14 cellular contexts compared by ENCODE assay signal in genomic region chr6:10384333-10384718, GRCh38. TPM values are rescaled to one million over a fixed set of nuclear protein-coding genes. Genes with fewer than 3 reads are reported as not detected.
DNase-seq lines count a peak whose midpoint lies in the region; ATAC-seq and FAIRE-seq lines count a peak whose summit lies in the region.
"Had no signal": no experiment of that assay in that cellular context is flagged by ENCODE, and none has a peak within 500 bp of the region (broad histone marks: within the 10 kb centered on the region; RNA-seq: fewer than 3 reads in every experiment).

No MANE protein-coding gene starts in this region.

- DNase-seq in stimulated activated naive CD8-positive, alpha-beta T cell treated with anti-CD3 and anti-CD28 coated beads, Interleukin-15, Interleukin-2, amounts not matched to agents 100 U/mL and 50 U/mL, for 24 hours, result no peak
- DNase-seq in activated naive CD8-positive, alpha-beta T cell treated with anti-CD3 and anti-CD28 coated beads, Interleukin-2, amount 10 ng/mL, durations not matched to agents 7 days and 5 days, result no peak
- no peak for DNase-seq in memory B cell (ENCODE audit: low spot score in 2 of 2)
- no peak for DNase-seq in GM19239 (ENCODE audit: insufficient read length, low spot score)
- no peak for DNase-seq in GM19238 (ENCODE audit: insufficient read length, low spot score)
- DNase-seq: activated CD4-positive, CD25-positive, alpha-beta regulatory T cell treated with anti-CD3 and anti-CD28 coated beads, Interleukin-2, amount 50 U/mL, for 72 hours; anterior cingulate cortex; colonic mucosa; GOT3; NCI-H146; NCI-H345; right cardiac atrium had no signal

- H3K27ac Mint-ChIP-seq in stimulated activated naive CD8-positive, alpha-beta T cell treated with anti-CD3 and anti-CD28 coated beads, Interleukin-15, Interleukin-2, amounts not matched to agents 100 ng/mL and 50 ng/mL, for 24 hours, result peak overlapping the region; percentile 37
- peak overlapping the region; percentile 29 for H3K27ac Mint-ChIP-seq in activated naive CD8-positive, alpha-beta T cell treated with anti-CD3 and anti-CD28 coated beads, Interleukin-2, amount 10 ng/mL, durations not matched to agents 7 days and 5 days
- peak overlapping the region; percentile 32 for H3K27ac Mint-ChIP-seq in memory B cell

- no peak for FAIRE-seq in GM19239 (lab: Jason Lieb, UNC)

- peaks cover 82% of the 10 kb centered on the region for H3K27me3 Mint-ChIP-seq in stimulated activated naive CD8-positive, alpha-beta T cell treated with anti-CD3 and anti-CD28 coated beads, Interleukin-15, Interleukin-2, amounts not matched to agents 100 ng/mL and 50 ng/mL, for 24 hours
- peaks cover 82% of the 10 kb centered on the region for H3K27me3 Mint-ChIP-seq in activated naive CD8-positive, alpha-beta T cell treated with anti-CD3 and anti-CD28 coated beads, Interleukin-2, amount 10 ng/mL, durations not matched to agents 7 days and 5 days
- peaks cover 36% of the 10 kb centered on the region for H3K27me3 Mint-ChIP-seq in memory B cell

- H3K4me3 Mint-ChIP-seq in stimulated activated naive CD8-positive, alpha-beta T cell treated with anti-CD3 and anti-CD28 coated beads, Interleukin-15, Interleukin-2, amounts not matched to agents 100 ng/mL and 50 ng/mL, for 24 hours, result no peak overlapping the region
- H3K4me3 Mint-ChIP-seq in activated naive CD8-positive, alpha-beta T cell treated with anti-CD3 and anti-CD28 coated beads, Interleukin-2, amount 10 ng/mL, durations not matched to agents 7 days and 5 days, result no peak overlapping the region
- H3K4me3 Mint-ChIP-seq in memory B cell, result no peak overlapping the region

- H3K9me3 Mint-ChIP-seq in stimulated activated naive CD8-positive, alpha-beta T cell treated with anti-CD3 and anti-CD28 coated beads, Interleukin-15, Interleukin-2, amounts not matched to agents 100 ng/mL and 50 ng/mL, for 24 hours, result peaks cover 12% of the 10 kb centered on the region
- H3K9me3 Mint-ChIP-seq in activated naive CD8-positive, alpha-beta T cell treated with anti-CD3 and anti-CD28 coated beads, Interleukin-2, amount 10 ng/mL, durations not matched to agents 7 days and 5 days, result peaks cover 3% of the 10 kb centered on the region
- H3K9me3 Mint-ChIP-seq in memory B cell, result peaks cover 5% of the 10 kb centered on the region

- H3K4me1 Mint-ChIP-seq in stimulated activated naive CD8-positive, alpha-beta T cell treated with anti-CD3 and anti-CD28 coated beads, Interleukin-15, Interleukin-2, amounts not matched to agents 100 ng/mL and 50 ng/mL, for 24 hours (ENCODE audit: low read depth), result peaks cover 9% of the 10 kb centered on the region
- H3K4me1 Mint-ChIP-seq in activated naive CD8-positive, alpha-beta T cell treated with anti-CD3 and anti-CD28 coated beads, Interleukin-2, amount 10 ng/mL, durations not matched to agents 7 days and 5 days, result peaks cover 2% of the 10 kb centered on the region
- peaks cover 2% of the 10 kb centered on the region for H3K4me1 Mint-ChIP-seq in memory B cell

- ATAC-seq in stimulated activated naive CD8-positive, alpha-beta T cell treated with anti-CD3 and anti-CD28 coated beads, Interleukin-15, Interleukin-2, amounts not matched to agents 100 U/mL and 50 U/mL, for 24 hours, result no peak
- ATAC-seq in activated naive CD8-positive, alpha-beta T cell treated with anti-CD3 and anti-CD28 coated beads, Interleukin-2, amount 10 ng/mL, durations not matched to agents 7 days and 5 days (ENCODE audit: low read depth), result no peak
- no peak for ATAC-seq in memory B cell (ENCODE audit: low read depth)
- no peak for ATAC-seq in HG02623 (IDR thresholded peaks at IDR 0.05; ENCODE audit: unreplicated experiment)
- ATAC-seq: right cardiac atrium had no signal

- peaks cover 18% of the 10 kb centered on the region for H3K36me3 Mint-ChIP-seq in stimulated activated naive CD8-positive, alpha-beta T cell treated with anti-CD3 and anti-CD28 coated beads, Interleukin-15, Interleukin-2, amounts not matched to agents 100 ng/mL and 50 ng/mL, for 24 hours (ENCODE audit: low read depth)
- peaks cover 2% of the 10 kb centered on the region for H3K36me3 Mint-ChIP-seq in activated naive CD8-positive, alpha-beta T cell treated with anti-CD3 and anti-CD28 coated beads, Interleukin-2, amount 10 ng/mL, durations not matched to agents 7 days and 5 days
- peaks cover 2% of the 10 kb centered on the region for H3K36me3 Mint-ChIP-seq in memory B cell

- POLR2A ChIA-PET in activated naive CD8-positive, alpha-beta T cell treated with anti-CD3 and anti-CD28 coated beads, Interleukin-2, amount 10 ng/mL, durations not matched to agents 7 days and 5 days (lab: Charles Lee), result no interaction called here

RNA-seq across cellular contexts. Expression of gene TFAP2A, which starts 30.5 kb away (rescaled TPM):
- not detected for total RNA-seq in activated naive CD8-positive, alpha-beta T cell treated with anti-CD3 and anti-CD28 coated beads, Interleukin-2, amount 10 ng/mL, durations not matched to agents 7 days and 5 days
